ENCODE assay signal across 11 cellular contexts in the genomic region with DNA sequence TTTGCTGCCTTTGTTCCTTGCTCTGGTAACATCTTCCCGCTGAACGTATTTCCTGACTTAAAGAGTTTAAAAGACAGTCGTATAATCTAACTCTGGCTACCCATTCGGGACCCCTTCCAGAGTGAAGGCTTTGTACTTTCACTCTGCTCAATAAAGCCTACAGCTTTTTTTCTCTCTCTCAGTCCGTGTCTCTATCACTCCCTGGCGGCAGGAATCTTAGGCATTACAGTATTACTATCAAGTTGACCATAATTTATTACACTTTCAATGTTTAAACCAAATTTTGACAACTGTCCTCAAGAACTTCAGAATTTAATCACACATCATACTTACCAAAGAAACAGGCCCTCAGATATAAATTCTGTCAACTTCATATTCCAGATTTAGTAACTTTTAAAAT.
DNase-seq lines count a peak whose midpoint lies in the region; ATAC-seq and TF ChIP-seq lines count a peak whose summit lies in the region.
"Had no signal": no experiment of that assay in that cellular context is flagged by ENCODE, and none has a peak within 500 bp of the region (broad histone marks: within the 10 kb centered on the region; RNA-seq: fewer than 3 reads in every experiment).

No MANE protein-coding gene starts in this region.

- H3K9me3 ChIP-seq in Panc1 (ENCODE audit: control insufficient read depth, insufficient read depth, low read depth, low read length) = no peaks in the 10 kb centered on the region

- no peaks in the 10 kb centered on the region for H3K36me3 ChIP-seq in Panc1 (ENCODE audit: control insufficient read depth, insufficient read depth, low read length)

- CTCF ChIA-PET in Panc1 (lab: Charles Lee) = no interaction called here

- H3K4me3 ChIP-seq in Panc1 (ENCODE audit: low read depth in 2 of 2, low read length in 2 of 2) (no peak overlapping the region), fibroblast of pulmonary artery (replicated peaks; ENCODE audit: low read depth, low read length) (no peak overlapping the region)

- H3K4me1 ChIP-seq in Panc1 (ENCODE audit: control insufficient read depth, insufficient read depth, low read length) = no peaks in the 10 kb centered on the region

- H3K36me3 Mint-ChIP-seq in osteocyte (ENCODE audit: unreplicated experiment) = no peaks in the 10 kb centered on the region

- peaks cover 13% of the 10 kb centered on the region for H3K9me3 Mint-ChIP-seq in osteocyte (ENCODE audit: unreplicated experiment)

- no peak overlapping the region for H3K27ac ChIP-seq in Panc1 (ENCODE audit: low read length)

- in situ Hi-C loops in Panc1 (cut with HindIII; ENCODE audit: low pct_unique_long_range_greater_than_20kb, low sequenced_read_pairs) = no loop called here

- intact Hi-C loops in Panc1 (cut with micrococcal nuclease; ENCODE audit: unreplicated experiment) = no loop called here

- no peak overlapping the region for H3K27ac Mint-ChIP-seq in osteocyte (ENCODE audit: unreplicated experiment)
- H3K27ac Mint-ChIP-seq: activated B cell treated with CpG ODN at 0.5 μM for 24 hours had no signal

- DNase-seq in ELR (ENCODE audit: low read depth) (peak; percentile 57), Panc1 (ENCODE audit: low read depth, low spot score) (peak; percentile 12), fibroblast of pulmonary artery (ENCODE audit: low read depth) (peak; percentile 39), osteocyte (ENCODE audit: extremely low spot score, unreplicated experiment) (no peak), SKM-1 treated with dmso at 0.1 percent for 144 hours (lab: John Stamatoyannopoulos, UW; ENCODE audit: unreplicated experiment) (no peak), DMS153 treated with DMSO at 0.1 percent for 48 hours (lab: John Stamatoyannopoulos, UW; ENCODE audit: unreplicated experiment) (no peak)
- DNase-seq in activated effector memory CD4-positive, alpha-beta T cell treated with anti-CD3 and anti-CD28 coated beads, Interleukin-2, amount 50 U/mL, for 16 hours = no peak
- DNase-seq: activated B cell treated with CpG ODN at 0.5 μM for 24 hours, NCI-H69, small intestine had no signal

- H3K4me1 Mint-ChIP-seq in osteocyte (ENCODE audit: unreplicated experiment) = no peaks in the 10 kb centered on the region
- H3K4me1 Mint-ChIP-seq: activated B cell treated with CpG ODN at 0.5 μM for 24 hours had no signal

- no peaks in the 10 kb centered on the region for H3K27me3 ChIP-seq in Panc1 (ENCODE audit: control insufficient read depth, insufficient read depth, low read length)

- BruUV-seq in Panc1 (replicated peaks; lab: Mats Ljungman, UMichigan) = no TSS peak

- H3K27me3 Mint-ChIP-seq in osteocyte (ENCODE audit: unreplicated experiment) = no peaks in the 10 kb centered on the region
- H3K27me3 Mint-ChIP-seq: activated B cell treated with CpG ODN at 0.5 μM for 24 hours had no signal

- H3K4me3 Mint-ChIP-seq in osteocyte (ENCODE audit: unreplicated experiment) = no peak overlapping the region
- H3K4me3 Mint-ChIP-seq: activated B cell treated with CpG ODN at 0.5 μM for 24 hours had no signal

- ATAC-seq in Panc1 (no peak), HG03520 (IDR thresholded peaks at IDR 0.05; ENCODE audit: unreplicated experiment) (no peak)

- POLR2A ChIA-PET in Panc1 (lab: Charles Lee) = no interaction called here

- TF ChIP-seq CTCF in Panc1 (IDR thresholded peaks at IDR 0.05) (peak; percentile 37), fibroblast of pulmonary artery (IDR thresholded peaks at IDR 0.05; ENCODE audit: low read length, missing control alignments) (peak; percentile 51), osteocyte (IDR thresholded peaks at IDR 0.05) (peak; percentile 29)

Comparison
In these comparisons a context has a peak if more than half of its experiments do, and no peak if none do; other contexts are left out.
1. DNase-seq: peak in ELR (single experiment), Panc1 (single experiment) and fibroblast of pulmonary artery (single experiment); none in osteocyte (single experiment), SKM-1 treated with dmso at 0.1 percent for 144 hours (single experiment), DMS153 treated with DMSO at 0.1 percent for 48 hours (single experiment) and activated effector memory CD4-positive, alpha-beta T cell treated with anti-CD3 and anti-CD28 coated beads, Interleukin-2, amount 50 U/mL, for 16 hours (single experiment).
2. Peak in every context shown above with its lines, with median percentiles within 50 percentile points of each other: CTCF ChIP-seq.